Comparison of ENCODE assay signal across 8 cellular contexts in genomic region chr16:11312718-11313492, GRCh38. TPM values are rescaled to one million over a fixed set of nuclear protein-coding genes. Genes with fewer than 3 reads are reported as not detected.
A peak's percentile ranks its signal among the peaks of the same experiment; 100 is the strongest.
DNase-seq lines count a peak whose midpoint lies in the region; ATAC-seq and TF ChIP-seq lines count a peak whose summit lies in the region.

No MANE protein-coding gene starts in this region.

- peak overlapping the region; percentile 27 to 51 for H3K27ac Mint-ChIP-seq in activated naive CD4-positive, alpha-beta T cell treated with anti-CD3 and anti-CD28 coated beads, Interleukin-2, amount 50 U/mL, for 72 hours

- 59 to 67% (median 65%) methylated on average over 6 to 8 of the region's 8 CpGs for WGBS in adrenal gland, 4 donors

- H3K27ac ChIP-seq in BLaER1 treated with 17β-estradiol and CSF1 and Interleukin-3, amounts not matched to agents 10 nM and 100 nM: peak overlapping the region in 10 of 11 experiments; percentile 53 to 96 (median 87); a peak in 20 of 22 replicates
- H3K27ac ChIP-seq in left lung: no peak overlapping the region
- H3K27ac ChIP-seq in adrenal gland: no peak overlapping the region

- ATAC-seq in activated naive CD4-positive, alpha-beta T cell treated with anti-CD3 and anti-CD28 coated beads, Interleukin-2, amount 50 U/mL, for 72 hours: peak in 1 of 2 donors; percentile 13
- ATAC-seq in left lung (peak; percentile 76), GM18861 (IDR thresholded peaks at IDR 0.05; ENCODE audit: unreplicated experiment) (no peak), GM18517 (IDR thresholded peaks at IDR 0.05; ENCODE audit: unreplicated experiment) (no peak)

- no peak for TF ChIP-seq POLR2A in adrenal gland (IDR thresholded peaks at IDR 0.05)

- H3K4me1 ChIP-seq in BLaER1 treated with 17β-estradiol and CSF1 and Interleukin-3, amounts not matched to agents 10 nM and 100 nM: peaks cover 51 to 88% (median 86%) of the 10 kb centered on the region in 10 experiments
- H3K4me1 ChIP-seq in left lung (peaks cover 4 to 53% of the 10 kb centered on the region in 2 donors), adrenal gland (replicated peaks in 1 of 2) (peaks cover 0 to 6% of the 10 kb centered on the region in 2 donors)

- no peaks in the 10 kb centered on the region for H3K9me3 Mint-ChIP-seq in activated naive CD4-positive, alpha-beta T cell treated with anti-CD3 and anti-CD28 coated beads, Interleukin-2, amount 50 U/mL, for 72 hours

- H3K36me3 ChIP-seq in BLaER1 treated with 17β-estradiol and CSF1 and Interleukin-3, amounts not matched to agents 10 nM and 100 nM: no peaks in the 10 kb centered on the region; a peak in 1 of 22 replicates
- H3K36me3 ChIP-seq in left lung (no peaks in the 10 kb centered on the region), adrenal gland (replicated peaks in 1 of 2) (no peaks in the 10 kb centered on the region)

- no peak overlapping the region for H3K4me3 ChIP-seq in BLaER1 treated with 17β-estradiol and CSF1 and Interleukin-3, amounts not matched to agents 10 nM and 100 nM
- H3K4me3 ChIP-seq in left lung (peak overlapping the region in 1 of 2 donors; percentile 7), adrenal gland (no peak overlapping the region)

- peak overlapping the region; percentile 63 to 81 (median 70) for H3K4me2 ChIP-seq in BLaER1 treated with 17β-estradiol and CSF1 and Interleukin-3, amounts not matched to agents 10 nM and 100 nM

- intact Hi-C loops in left lung (cut with DNase I) (no loop called here), adrenal gland (cut with DNase I) (no loop called here)

- DNase-seq in HT-29 (ENCODE audit: low spot score) (peak; percentile 54), left lung (peak in 1 of 2 donors; percentile 59), RKO (ENCODE audit: low spot score) (no peak), adrenal gland (no peak)
- DNase-seq in activated naive CD4-positive, alpha-beta T cell treated with anti-CD3 and anti-CD28 coated beads, Interleukin-2, amount 50 U/mL, for 72 hours (ENCODE audit: low spot score in 2 of 2): no peak

- H3K36me3 Mint-ChIP-seq in activated naive CD4-positive, alpha-beta T cell treated with anti-CD3 and anti-CD28 coated beads, Interleukin-2, amount 50 U/mL, for 72 hours: no peaks in the 10 kb centered on the region

- peaks cover 6 to 14% (median 11%) of the 10 kb centered on the region in 11 experiments; a peak in 21 of 22 replicates for H3K9me3 ChIP-seq in BLaER1 treated with 17β-estradiol and CSF1 and Interleukin-3, amounts not matched to agents 10 nM and 100 nM (replicated peaks in 1 of 11)
- H3K9me3 ChIP-seq in left lung (no peaks in the 10 kb centered on the region), adrenal gland (replicated peaks in 1 of 3) (no peaks in the 10 kb centered on the region)

- peak overlapping the region in 8 of 11 experiments; percentile 5 to 81 (median 70); a peak in 12 of 22 replicates for H3K9ac ChIP-seq in BLaER1 treated with 17β-estradiol and CSF1 and Interleukin-3, amounts not matched to agents 10 nM and 100 nM

- H4K20me1 ChIP-seq in BLaER1 treated with 17β-estradiol and CSF1 and Interleukin-3, amounts not matched to agents 10 nM and 100 nM: no peaks in the 10 kb centered on the region

- TF ChIP-seq CTCF in left lung (IDR thresholded peaks at IDR 0.05): no peak
- TF ChIP-seq CTCF in adrenal gland (IDR thresholded peaks at IDR 0.05): no peak

- H3K27me3 ChIP-seq in BLaER1 treated with 17β-estradiol and CSF1 and Interleukin-3, amounts not matched to agents 10 nM and 100 nM: peaks cover 0 to 12% (median 0%) of the 10 kb centered on the region in 11 experiments; a peak in 1 of 22 replicates
- no peaks in the 10 kb centered on the region for H3K27me3 ChIP-seq in left lung
- H3K27me3 ChIP-seq in adrenal gland: no peaks in the 10 kb centered on the region

RNA-seq across cellular contexts. Expression of gene PRM1, which starts 31.8 kb away (rescaled TPM):
- total RNA-seq in HT-29 (2014; rRNA removed; shearing (Covaris generic)): not detected in 2 replicates
- total RNA-seq in activated naive CD4-positive, alpha-beta T cell treated with anti-CD3 and anti-CD28 coated beads, Interleukin-2, amount 50 U/mL, for 72 hours: not detected
- total RNA-seq in left lung (not detected), adrenal gland (not detected)
- not detected for polyA plus RNA-seq in adrenal gland

RNA-seq across cellular contexts. Expression of gene RMI2, which starts 32.4 kb away (rescaled TPM):
- total RNA-seq in HT-29 (2014; rRNA removed; shearing (Covaris generic)): 15.8 and 20.9 TPM in 2 replicates
- 10 to 100 TPM; 40.4 to 78.1 TPM for total RNA-seq in activated naive CD4-positive, alpha-beta T cell treated with anti-CD3 and anti-CD28 coated beads, Interleukin-2, amount 50 U/mL, for 72 hours
- 10 to 100 TPM in 1 of 2 donors, 1 to 10 TPM in 1; 9.6 to 14.1 TPM for total RNA-seq in left lung
- total RNA-seq in adrenal gland: 1 to 10 TPM in 4 of 8 donors, under 1 TPM in 2, not detected in 2; 0.70 to 3.9 (median 1.3) TPM
- 1 to 10 TPM in 2 of 3 donors, under 1 TPM in 1; 0.56 to 1.3 (median 1.0) TPM for polyA plus RNA-seq in adrenal gland

RNA-seq across cellular contexts. Expression of gene PRM2, which starts 36.6 kb away (rescaled TPM):
- total RNA-seq in HT-29 (2014; rRNA removed; shearing (Covaris generic)): not detected in 2 replicates
- not detected for total RNA-seq in activated naive CD4-positive, alpha-beta T cell treated with anti-CD3 and anti-CD28 coated beads, Interleukin-2, amount 50 U/mL, for 72 hours
- total RNA-seq in left lung: not detected
- total RNA-seq in adrenal gland: not detected
- not detected for polyA plus RNA-seq in adrenal gland

RNA-seq across cellular contexts. Expression of gene PRM3, which starts 39.5 kb away (rescaled TPM):
- not detected in 2 replicates for total RNA-seq in HT-29 (2014; rRNA removed; shearing (Covaris generic))
- not detected for total RNA-seq in activated naive CD4-positive, alpha-beta T cell treated with anti-CD3 and anti-CD28 coated beads, Interleukin-2, amount 50 U/mL, for 72 hours
- total RNA-seq in left lung: not detected
- total RNA-seq in adrenal gland: not detected
- not detected for polyA plus RNA-seq in adrenal gland

RNA-seq across cellular contexts. Expression of gene TNP2, which starts 43.8 kb away (rescaled TPM):
- not detected in 2 replicates for total RNA-seq in HT-29 (2014; rRNA removed; shearing (Covaris generic))
- not detected for total RNA-seq in activated naive CD4-positive, alpha-beta T cell treated with anti-CD3 and anti-CD28 coated beads, Interleukin-2, amount 50 U/mL, for 72 hours
- not detected for total RNA-seq in left lung
- total RNA-seq in adrenal gland: not detected
- polyA plus RNA-seq in adrenal gland: not detected

Comparison
In these comparisons a context has a peak if more than half of its experiments do, and no peak if none do; other contexts are left out.
1. H3K27ac ChIP-seq: peak in BLaER1 treated with 17β-estradiol and CSF1 and Interleukin-3, amounts not matched to agents 10 nM and 100 nM (10 of 11); none in left lung (0 of 2) and adrenal gland (0 of 5).